ENCODE assay signal across 1 cellular context in genomic region chr12:117188961-117189724, GRCh38.
TF ChIP-seq lines count a peak whose summit lies in the region.

No MANE protein-coding gene starts in this region.

TF ChIP-seq in GM12878, 131 proteins besides CTCF, POLR2A, EP300 and RAD21 (continued from another document):
- TF ChIP-seq SKIL (IDR thresholded peaks at IDR 0.05; ENCODE audit: low read depth, poor library complexity, severe bottlenecking) (no peak), FOXM1 (IDR thresholded peaks at IDR 0.05; ENCODE audit: low read depth, low read length) (no peak), IRF5 (IDR thresholded peaks at IDR 0.05; ENCODE audit: borderline replicate concordance) (no peak), NFYA (IDR thresholded peaks at IDR 0.05; ENCODE audit: borderline replicate concordance, low read depth, low read length) (no peak), STAT1 (conservative IDR thresholded peaks at IDR 0.05) (no peak), IRF4 (IDR thresholded peaks at IDR 0.05; ENCODE audit: low read depth, low read length) (no peak), RFX5 (IDR thresholded peaks at IDR 0.05; ENCODE audit: low read depth, low read length) (no peak), NBN (IDR thresholded peaks at IDR 0.05) (no peak)
- TF ChIP-seq, protein P1, sequence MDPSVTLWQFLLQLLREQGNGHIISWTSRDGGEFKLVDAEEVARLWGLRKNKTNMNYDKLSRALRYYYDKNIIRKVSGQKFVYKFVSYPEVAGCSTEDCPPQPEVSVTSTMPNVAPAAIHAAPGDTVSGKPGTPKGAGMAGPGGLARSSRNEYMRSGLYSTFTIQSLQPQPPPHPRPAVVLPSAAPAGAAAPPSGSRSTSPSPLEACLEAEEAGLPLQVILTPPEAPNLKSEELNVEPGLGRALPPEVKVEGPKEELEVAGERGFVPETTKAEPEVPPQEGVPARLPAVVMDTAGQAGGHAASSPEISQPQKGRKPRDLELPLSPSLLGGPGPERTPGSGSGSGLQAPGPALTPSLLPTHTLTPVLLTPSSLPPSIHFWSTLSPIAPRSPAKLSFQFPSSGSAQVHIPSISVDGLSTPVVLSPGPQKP (IDR thresholded peaks at IDR 0.05; ENCODE audit: low read depth, low read length) = no peak
- TF ChIP-seq, protein P2, sequence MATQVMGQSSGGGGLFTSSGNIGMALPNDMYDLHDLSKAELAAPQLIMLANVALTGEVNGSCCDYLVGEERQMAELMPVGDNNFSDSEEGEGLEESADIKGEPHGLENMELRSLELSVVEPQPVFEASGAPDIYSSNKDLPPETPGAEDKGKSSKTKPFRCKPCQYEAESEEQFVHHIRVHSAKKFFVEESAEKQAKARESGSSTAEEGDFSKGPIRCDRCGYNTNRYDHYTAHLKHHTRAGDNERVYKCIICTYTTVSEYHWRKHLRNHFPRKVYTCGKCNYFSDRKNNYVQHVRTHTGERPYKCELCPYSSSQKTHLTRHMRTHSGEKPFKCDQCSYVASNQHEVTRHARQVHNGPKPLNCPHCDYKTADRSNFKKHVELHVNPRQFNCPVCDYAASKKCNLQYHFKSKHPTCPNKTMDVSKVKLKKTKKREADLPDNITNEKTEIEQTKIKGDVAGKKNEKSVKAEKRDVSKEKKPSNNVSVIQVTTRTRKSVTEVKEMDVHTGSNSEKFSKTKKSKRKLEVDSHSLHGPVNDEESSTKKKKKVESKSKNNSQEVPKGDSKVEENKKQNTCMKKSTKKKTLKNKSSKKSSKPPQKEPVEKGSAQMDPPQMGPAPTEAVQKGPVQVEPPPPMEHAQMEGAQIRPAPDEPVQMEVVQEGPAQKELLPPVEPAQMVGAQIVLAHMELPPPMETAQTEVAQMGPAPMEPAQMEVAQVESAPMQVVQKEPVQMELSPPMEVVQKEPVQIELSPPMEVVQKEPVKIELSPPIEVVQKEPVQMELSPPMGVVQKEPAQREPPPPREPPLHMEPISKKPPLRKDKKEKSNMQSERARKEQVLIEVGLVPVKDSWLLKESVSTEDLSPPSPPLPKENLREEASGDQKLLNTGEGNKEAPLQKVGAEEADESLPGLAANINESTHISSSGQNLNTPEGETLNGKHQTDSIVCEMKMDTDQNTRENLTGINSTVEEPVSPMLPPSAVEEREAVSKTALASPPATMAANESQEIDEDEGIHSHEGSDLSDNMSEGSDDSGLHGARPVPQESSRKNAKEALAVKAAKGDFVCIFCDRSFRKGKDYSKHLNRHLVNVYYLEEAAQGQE (IDR thresholded peaks at IDR 0.05; ENCODE audit: low read depth, low read length) = no peak
TF ChIP-seq in GM12878: peak in this region for 0.
